ENCODE assay signal across 9 cellular contexts in genomic region chr12:989751-990278, GRCh38. TPM values are rescaled to one million over a fixed set of nuclear protein-coding genes. Genes with fewer than 3 reads are reported as not detected.
DNase-seq lines count a peak whose midpoint lies in the region; ATAC-seq and TF ChIP-seq lines count a peak whose summit lies in the region.
"Had no signal": no experiment of that assay in that cellular context is flagged by ENCODE, and none has a peak within 500 bp of the region (broad histone marks: within the 10 kb centered on the region; RNA-seq: fewer than 3 reads in every experiment).

No MANE protein-coding gene starts in this region.

- no peaks in the 10 kb centered on the region for H3K27me3 ChIP-seq in psoas muscle (ENCODE audit: insufficient read depth in 3 of 3, low read length in 2 of 3)

- 1 to 3% (median 3%) methylated on average over 9 of the region's 9 CpGs for WGBS in psoas muscle, 3 donors

- DNase-seq in activated T-cell treated with anti-CD3 and anti-CD28 coated beads, Interleukin-2, amount 50 U/mL, for 24 hours, result no peak
- no peak for DNase-seq in activated T-cell treated with anti-CD3 and anti-CD28 coated beads for 4 hours
- DNase-seq in NCI-H2171 treated with DMSO at 0.1 percent for 48 hours (lab: John Stamatoyannopoulos, UW), result peak; percentile 80
- DNase-seq in activated naive CD8-positive, alpha-beta T cell treated with anti-CD3 and anti-CD28 coated beads for 36 hours, result no peak
- no peak for DNase-seq in Right ventricle myocardium superior
- DNase-seq in psoas muscle, result peak in 1 of 2 donors; percentile 27
- no peak for DNase-seq in NCI-H187 treated with DMSO at 0.1 percent for 48 hours (lab: John Stamatoyannopoulos, UW)

- intact Hi-C loops in Right ventricle myocardium superior (cut with DNase I) (loop anchor here (10.0 kb wide), 1 partner anchor 105 kb away; no protein-coding TSS in a partner anchor), psoas muscle (cut with DNase I) (loop anchor here in 1 of 2 donors (5.0 kb wide), 1 partner anchor 102 kb away; no protein-coding TSS in a partner anchor)

- H3K27me3 Mint-ChIP-seq in activated T-cell treated with anti-CD3 and anti-CD28 coated beads, Interleukin-2, amount 50 U/mL, for 24 hours, result no peaks in the 10 kb centered on the region
- no peaks in the 10 kb centered on the region for H3K27me3 Mint-ChIP-seq in activated naive CD8-positive, alpha-beta T cell treated with anti-CD3 and anti-CD28 coated beads for 36 hours

- H3K4me1 Mint-ChIP-seq in activated T-cell treated with anti-CD3 and anti-CD28 coated beads, Interleukin-2, amount 50 U/mL, for 24 hours (ENCODE audit: low read depth), result peaks cover 41% of the 10 kb centered on the region
- H3K4me1 Mint-ChIP-seq in activated naive CD8-positive, alpha-beta T cell treated with anti-CD3 and anti-CD28 coated beads for 36 hours, result peaks cover 23% of the 10 kb centered on the region

- ATAC-seq in Right ventricle myocardium superior (ENCODE audit: poor library complexity), result peak; percentile 29
- peak; percentile 59 to 70 (median 64) for ATAC-seq in psoas muscle
- no peak for ATAC-seq in HG02870 (IDR thresholded peaks at IDR 0.05; ENCODE audit: unreplicated experiment)

- H3K36me3 ChIP-seq in psoas muscle (ENCODE audit: insufficient read depth in 1 of 2, low read depth in 1 of 2), result peaks cover 0 to 27% of the 10 kb centered on the region in 2 donors

- no peaks in the 10 kb centered on the region for H3K9me3 Mint-ChIP-seq in activated T-cell treated with anti-CD3 and anti-CD28 coated beads, Interleukin-2, amount 50 U/mL, for 24 hours
- H3K9me3 Mint-ChIP-seq in activated naive CD8-positive, alpha-beta T cell treated with anti-CD3 and anti-CD28 coated beads for 36 hours, result no peaks in the 10 kb centered on the region

- peak overlapping the region; percentile 100 for H3K27ac ChIP-seq in psoas muscle

- peaks cover 32% of the 10 kb centered on the region for H3K4me1 ChIP-seq in psoas muscle

- peak overlapping the region; percentile 94 for H3K4me3 ChIP-seq in psoas muscle

- peak overlapping the region; percentile 80 for H3K4me3 Mint-ChIP-seq in activated T-cell treated with anti-CD3 and anti-CD28 coated beads, Interleukin-2, amount 50 U/mL, for 24 hours
- H3K4me3 Mint-ChIP-seq in activated naive CD8-positive, alpha-beta T cell treated with anti-CD3 and anti-CD28 coated beads for 36 hours, result peak overlapping the region; percentile 80

- H3K27ac Mint-ChIP-seq in activated T-cell treated with anti-CD3 and anti-CD28 coated beads, Interleukin-2, amount 50 U/mL, for 24 hours, result peak overlapping the region; percentile 90
- H3K27ac Mint-ChIP-seq in activated naive CD8-positive, alpha-beta T cell treated with anti-CD3 and anti-CD28 coated beads for 36 hours, result peak overlapping the region; percentile 85

- peaks cover 16% of the 10 kb centered on the region for H3K36me3 Mint-ChIP-seq in activated T-cell treated with anti-CD3 and anti-CD28 coated beads, Interleukin-2, amount 50 U/mL, for 24 hours (ENCODE audit: low read depth)
- peaks cover 13% of the 10 kb centered on the region for H3K36me3 Mint-ChIP-seq in activated naive CD8-positive, alpha-beta T cell treated with anti-CD3 and anti-CD28 coated beads for 36 hours

- H3K9me3 ChIP-seq in psoas muscle, result no peaks in the 10 kb centered on the region
- H3K9me3 ChIP-seq: mucosa of descending colon had no signal

- no peak for TF ChIP-seq CTCF in psoas muscle (IDR thresholded peaks at IDR 0.05)

RNA-seq across cellular contexts. Expression of gene ERC1, which starts 1.2 kb away (rescaled TPM):
- total RNA-seq in activated naive CD8-positive, alpha-beta T cell treated with anti-CD3 and anti-CD28 coated beads for 36 hours, result 10 to 100 TPM; 24.0 to 25.5 TPM
- total RNA-seq in Right ventricle myocardium superior (46.6 TPM), psoas muscle (10 to 100 TPM; 29.4 to 35.6 (median 33.2) TPM)
- 10 to 100 TPM in 1 of 3 donors, 1 to 10 TPM in 2; 4.0 to 14.0 (median 7.4) TPM for polyA plus RNA-seq in psoas muscle

RNA-seq across cellular contexts. Expression of gene RAD52, which starts 40.3 kb away (rescaled TPM):
- total RNA-seq in activated naive CD8-positive, alpha-beta T cell treated with anti-CD3 and anti-CD28 coated beads for 36 hours, result 10 to 100 TPM; 11.2 to 11.4 TPM
- total RNA-seq in Right ventricle myocardium superior, result 6.5 TPM
- total RNA-seq in psoas muscle, result 10 to 100 TPM in 2 of 4 donors, 1 to 10 TPM in 2; 6.7 to 12.8 (median 9.2) TPM
- polyA plus RNA-seq in psoas muscle, result 10 to 100 TPM in 1 of 3 donors, 1 to 10 TPM in 2; 5.9 to 14.4 (median 6.8) TPM
